In the genomic region with DNA sequence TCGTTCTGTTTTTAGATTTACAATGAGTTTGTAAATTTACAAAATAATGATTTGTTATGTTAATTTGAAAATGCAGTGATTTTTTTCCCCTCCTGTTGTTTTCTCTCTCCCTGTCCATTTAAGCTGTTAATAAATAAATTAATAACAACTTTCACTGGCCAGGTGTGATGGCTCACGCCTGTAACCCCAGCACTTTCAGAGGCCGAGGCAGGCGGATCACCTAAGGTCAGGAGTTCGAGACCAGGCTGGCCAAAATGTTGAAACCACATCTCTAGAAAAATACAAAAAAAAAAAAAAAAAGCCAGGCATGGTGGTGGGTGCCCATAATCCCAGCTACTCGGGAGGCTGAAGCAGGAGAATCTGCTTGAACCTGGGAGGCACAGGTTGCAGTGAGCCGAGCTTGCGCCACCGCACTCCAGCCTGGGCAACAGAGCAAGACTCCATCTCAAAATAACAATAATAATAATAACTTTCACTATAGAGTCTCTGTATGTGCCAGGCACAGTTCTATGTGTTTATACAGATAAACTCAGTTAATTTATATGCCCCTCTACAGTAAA, we compare ENCODE assay signal across 20 cellular contexts.
"Had no signal": no experiment of that assay in that cellular context is flagged by ENCODE, and none has a peak within 500 bp of the region (broad histone marks: within the 10 kb centered on the region; RNA-seq: fewer than 3 reads in every experiment).

No MANE protein-coding gene starts in this region.

- H3K4me1 ChIP-seq: spleen had no signal

- H3K9me3 Mint-ChIP-seq: activated naive CD8-positive, alpha-beta T cell treated with anti-CD3 and anti-CD28 coated beads for 36 hours; activated T-helper 17 cell treated with anti-CD3 and anti-CD28 coated beads, Interleukin-2, amount 50 U/mL, for 72 hours; memory B cell; stimulated activated naive B cell treated with anti-CD40 and anti-IgM and Interleukin-4, amounts not matched to agents 10 μg/mL and 1 μg/mL and 100 μg/mL, for 72 hours; T-helper 2 cell treated with Interferon-gamma antibody and Interleukin-4, amounts not matched to agents 5 μg/mL and 100 μg/mL, for 36 hours had no signal

- H3K4me1 Mint-ChIP-seq: activated CD4-positive, alpha-beta memory T cell treated with anti-CD3 and anti-CD28 coated beads, Interleukin-2, amount 10 ng/mL, durations not matched to agents 7 days and 5 days; activated T-helper 17 cell treated with anti-CD3 and anti-CD28 coated beads, Interleukin-2, amount 50 U/mL, for 72 hours; memory B cell; naive thymus-derived CD4-positive, alpha-beta T cell had no signal

- H3K36me3 Mint-ChIP-seq: activated naive CD8-positive, alpha-beta T cell treated with anti-CD3 and anti-CD28 coated beads for 36 hours; memory B cell; naive thymus-derived CD4-positive, alpha-beta T cell; stimulated activated naive B cell treated with anti-CD40 and anti-IgM and Interleukin-4, amounts not matched to agents 10 μg/mL and 1 μg/mL and 100 μg/mL, for 72 hours had no signal

- DNase-seq: activated CD4-positive, alpha-beta memory T cell treated with anti-CD3 and anti-CD28 coated beads, Interleukin-2, amount 10 ng/mL, durations not matched to agents 7 days and 5 days; activated CD4-positive, alpha-beta T cell treated with anti-CD3 and anti-CD28 coated beads for 48 hours; activated naive CD4-positive, alpha-beta T cell; activated naive CD8-positive, alpha-beta T cell treated with anti-CD3 and anti-CD28 coated beads for 36 hours; activated T-cell treated with anti-CD3 and anti-CD28 coated beads, Interleukin-2, amount 50 U/mL, for 1 hour; amniotic stem cell; dorsolateral prefrontal cortex; head of caudate nucleus; left ventricle myocardium superior; mucosa of descending colon; naive thymus-derived CD4-positive, alpha-beta T cell; nucleus accumbens; retina; spleen; stimulated activated CD4-positive, alpha-beta T cell treated with anti-CD3 and anti-CD28 coated beads, Interleukin-4, amount 100 ng/mL, for 4 hours; stimulated activated naive B cell treated with anti-CD40 and anti-IgM and Interleukin-4, amounts not matched to agents 10 μg/mL and 1 μg/mL and 100 μg/mL, for 72 hours had no signal

- H3K27ac Mint-ChIP-seq: activated CD4-positive, alpha-beta memory T cell treated with anti-CD3 and anti-CD28 coated beads, Interleukin-2, amount 10 ng/mL, durations not matched to agents 7 days and 5 days; activated naive CD8-positive, alpha-beta T cell treated with anti-CD3 and anti-CD28 coated beads for 36 hours; activated T-helper 17 cell treated with anti-CD3 and anti-CD28 coated beads, Interleukin-2, amount 50 U/mL, for 72 hours; memory B cell; naive thymus-derived CD4-positive, alpha-beta T cell; T-helper 2 cell treated with Interferon-gamma antibody and Interleukin-4, amounts not matched to agents 5 μg/mL and 100 μg/mL, for 36 hours had no signal

- H3K27me3 Mint-ChIP-seq: activated CD4-positive, alpha-beta memory T cell treated with anti-CD3 and anti-CD28 coated beads, Interleukin-2, amount 10 ng/mL, durations not matched to agents 7 days and 5 days had no signal

- ATAC-seq: activated T-helper 17 cell treated with anti-CD3 and anti-CD28 coated beads, Interleukin-2, amount 50 U/mL, for 72 hours; left ventricle myocardium superior; mucosa of descending colon; naive thymus-derived CD4-positive, alpha-beta T cell had no signal

- H3K9me3 ChIP-seq: mucosa of descending colon, spleen, thoracic aorta had no signal

- H3K4me3 ChIP-seq: mucosa of descending colon, thoracic aorta had no signal

- H3K27ac ChIP-seq: dorsolateral prefrontal cortex, thoracic aorta had no signal

- H3K4me3 Mint-ChIP-seq: activated CD4-positive, alpha-beta memory T cell treated with anti-CD3 and anti-CD28 coated beads, Interleukin-2, amount 10 ng/mL, durations not matched to agents 7 days and 5 days; memory B cell had no signal

- H3K27me3 ChIP-seq: spleen had no signal

- H3K36me3 ChIP-seq: spleen, thoracic aorta had no signal
